In genomic region chr12:92142251-92142896, GRCh38 we compare ENCODE assay signal across 8 cellular contexts. TPM values are rescaled to one million over a fixed set of nuclear protein-coding genes. Genes with fewer than 3 reads are reported as not detected.
DNase-seq lines count a peak whose midpoint lies in the region; ATAC-seq and TF ChIP-seq lines count a peak whose summit lies in the region.

No MANE protein-coding gene starts in this region.

- DNase-seq in DMS53 (lab: John Stamatoyannopoulos, UW), result peak; percentile 28
- DNase-seq in DMS53 treated with DMSO at 0.1 percent for 48 hours (lab: John Stamatoyannopoulos, UW; ENCODE audit: unreplicated experiment), result no peak
- DNase-seq in WTC11 (ENCODE audit: low spot score), result no peak
- no peak for DNase-seq in cerebellar cortex (ENCODE audit: low spot score)
- no peak for DNase-seq in mesendoderm

- no peak overlapping the region for H3K27ac ChIP-seq in mesendoderm (ENCODE audit: low read depth, low read length)

- ATAC-seq in WTC11 (no peak), HG02870 (IDR thresholded peaks at IDR 0.05; ENCODE audit: unreplicated experiment) (no peak)
- no peak for ATAC-seq in stimulated activated memory B cell treated with anti-CD40 and anti-IgM and Interleukin-4, amounts not matched to agents 10 μg/mL and 1 μg/mL and 100 μg/mL, for 72 hours

- no peak overlapping the region for H2BK15ac ChIP-seq in mesendoderm (replicated peaks; ENCODE audit: low read depth)

- H3K4me2 ChIP-seq in mesendoderm (ENCODE audit: low read length), result no peak overlapping the region

- peaks cover 74% of the 10 kb centered on the region for H3K4me1 Mint-ChIP-seq in WTC11
- H3K4me1 Mint-ChIP-seq in stimulated activated memory B cell treated with anti-CD40 and anti-IgM and Interleukin-4, amounts not matched to agents 10 μg/mL and 1 μg/mL and 100 μg/mL, for 72 hours, result peaks cover 26% of the 10 kb centered on the region

- H3K4me3 Mint-ChIP-seq in WTC11, result peak overlapping the region; percentile 99
- H3K4me3 Mint-ChIP-seq in stimulated activated memory B cell treated with anti-CD40 and anti-IgM and Interleukin-4, amounts not matched to agents 10 μg/mL and 1 μg/mL and 100 μg/mL, for 72 hours, result peak overlapping the region; percentile 95

- peaks cover 4% of the 10 kb centered on the region for H3K79me1 ChIP-seq in mesendoderm (ENCODE audit: low read length)

- CTCF ChIA-PET in WTC11 (lab: Charles Lee), result no interaction called here

- no peaks in the 10 kb centered on the region for H3K4me1 ChIP-seq in mesendoderm (ENCODE audit: control insufficient read depth, low read depth, low read length)

- H3K36me3 Mint-ChIP-seq in WTC11, result peaks cover 31% of the 10 kb centered on the region
- peaks cover 93% of the 10 kb centered on the region for H3K36me3 Mint-ChIP-seq in stimulated activated memory B cell treated with anti-CD40 and anti-IgM and Interleukin-4, amounts not matched to agents 10 μg/mL and 1 μg/mL and 100 μg/mL, for 72 hours

- POLR2A ChIA-PET in WTC11 (lab: Charles Lee), result no interaction called here

- no peak overlapping the region for H3K23ac ChIP-seq in mesendoderm (ENCODE audit: low read length)

- H3K79me2 ChIP-seq in mesendoderm (ENCODE audit: control insufficient read depth, insufficient read depth, low read length), result peaks cover 40% of the 10 kb centered on the region

- no CpG with 5 or more reads among the region's 5 CpGs for WGBS in mesendoderm (ENCODE audit: extremely low coverage, insufficient coverage, low lambda C conversion rate)

- no peaks in the 10 kb centered on the region for H3K9me3 Mint-ChIP-seq in WTC11
- H3K9me3 Mint-ChIP-seq in stimulated activated memory B cell treated with anti-CD40 and anti-IgM and Interleukin-4, amounts not matched to agents 10 μg/mL and 1 μg/mL and 100 μg/mL, for 72 hours, result no peaks in the 10 kb centered on the region

- H3K9ac ChIP-seq in mesendoderm (ENCODE audit: low read length), result no peak overlapping the region

- no peaks in the 10 kb centered on the region for H3K27me3 ChIP-seq in mesendoderm (ENCODE audit: insufficient read depth, low read length, poor library complexity)

- H3K36me3 ChIP-seq in mesendoderm (ENCODE audit: control insufficient read depth, insufficient read depth, low read length), result no peaks in the 10 kb centered on the region

- H3K4me3 ChIP-seq in iPS-11a (ENCODE audit: low read depth, low read length), result peak overlapping the region; percentile 42
- no peak overlapping the region for H3K4me3 ChIP-seq in mesendoderm (ENCODE audit: low read length)

- no peak overlapping the region for H2BK120ac ChIP-seq in mesendoderm (ENCODE audit: low read depth, low read length)

- no peak overlapping the region for H3K56ac ChIP-seq in mesendoderm (ENCODE audit: low read length)

- no peak overlapping the region for H2AK5ac ChIP-seq in mesendoderm (ENCODE audit: low read length)

- H4K5ac ChIP-seq in mesendoderm (ENCODE audit: low read length), result no peak overlapping the region

- H3K27ac Mint-ChIP-seq in WTC11, result peak overlapping the region; percentile 76
- peak overlapping the region; percentile 99 for H3K27ac Mint-ChIP-seq in stimulated activated memory B cell treated with anti-CD40 and anti-IgM and Interleukin-4, amounts not matched to agents 10 μg/mL and 1 μg/mL and 100 μg/mL, for 72 hours

- no peak for TF ChIP-seq CTCF in WTC11 (IDR thresholded peaks at IDR 0.05)

- H3K18ac ChIP-seq in mesendoderm (ENCODE audit: low read length), result no peak overlapping the region

- H3K4ac ChIP-seq in mesendoderm (ENCODE audit: low read depth, low read length), result no peak overlapping the region

- no peaks in the 10 kb centered on the region for H3K27me3 Mint-ChIP-seq in WTC11 (ENCODE audit: low read depth)
- no peaks in the 10 kb centered on the region for H3K27me3 Mint-ChIP-seq in stimulated activated memory B cell treated with anti-CD40 and anti-IgM and Interleukin-4, amounts not matched to agents 10 μg/mL and 1 μg/mL and 100 μg/mL, for 72 hours

- H2BK5ac ChIP-seq in mesendoderm (ENCODE audit: low read length), result no peak overlapping the region

- H4K8ac ChIP-seq in mesendoderm (ENCODE audit: low read depth, low read length), result no peak overlapping the region

TF ChIP-seq in WTC11, 78 proteins besides CTCF, POLR2A, EP300 and RAD21:
- TF ChIP-seq ARID4B (CRISPR knock-in tag; IDR thresholded peaks at IDR 0.05; ENCODE audit: borderline replicate concordance) (no peak), HMGXB4 (CRISPR knock-in tag; IDR thresholded peaks at IDR 0.05) (no peak)

RNA-seq across cellular contexts. Expression of gene BTG1, which starts 3.3 kb away (rescaled TPM):
- total RNA-seq in WTC11 (2021), result 26.7 to 32.0 TPM (median 31.2 TPM) in 3 replicates
- 9.7 TPM for polyA plus RNA-seq in mesendoderm (2013, experiment 1 of 2)
- polyA plus RNA-seq in mesendoderm (2013, experiment 2 of 2), result 10.6 TPM
